24 cellular contexts compared by ENCODE assay signal in the genomic region with DNA sequence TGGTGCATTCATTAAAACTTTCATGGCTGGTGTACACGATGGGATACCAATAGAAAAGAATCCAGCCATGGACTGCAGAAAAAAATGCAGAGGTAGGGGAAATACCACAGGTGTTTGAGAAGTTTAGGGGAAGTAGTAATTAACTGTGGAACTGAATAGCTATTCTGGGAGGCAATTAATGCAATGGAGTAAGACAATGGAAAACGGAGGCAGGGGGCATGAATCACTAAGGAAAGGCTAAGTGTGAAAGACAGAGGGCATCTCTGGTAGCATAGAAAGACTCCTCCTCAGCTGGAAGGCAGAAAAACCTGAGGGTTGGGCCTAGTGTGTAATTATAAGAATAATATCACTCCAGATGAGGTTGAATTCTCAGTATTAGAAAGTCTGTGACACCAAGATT. TPM values are rescaled to one million over a fixed set of nuclear protein-coding genes. Genes with fewer than 3 reads are reported as not detected.
DNase-seq lines count a peak whose midpoint lies in the region; ATAC-seq and TF ChIP-seq lines count a peak whose summit lies in the region.
"Had no signal": no experiment of that assay in that cellular context is flagged by ENCODE, and none has a peak within 500 bp of the region (broad histone marks: within the 10 kb centered on the region; RNA-seq: fewer than 3 reads in every experiment).

No MANE protein-coding gene starts in this region.

- H3K4me3 ChIP-seq in GM23338 (no peak overlapping the region), NT2/D1 (ENCODE audit: insufficient read length, low read depth) (no peak overlapping the region), esophagus muscularis mucosa (no peak overlapping the region), MG63 (no peak overlapping the region)
- H3K4me3 ChIP-seq: A549; BLaER1 treated with 17β-estradiol and CSF1 and Interleukin-3, amounts not matched to agents 10 nM and 100 nM; GM12878 had no signal

- H3K9me3 ChIP-seq in NT2/D1 (ENCODE audit: insufficient read depth, low read length) (peaks cover 15% of the 10 kb centered on the region; the same call in 1 of the 2 replicates), esophagus muscularis mucosa (peaks cover 0 to 11% (median 0%) of the 10 kb centered on the region in 4 donors), MG63 (peaks cover 9% of the 10 kb centered on the region)
- H3K9me3 ChIP-seq: BE2C had no signal

- in situ Hi-C loops in KBM-7 (cut with MboI; ENCODE audit: low pct_unique_long_range_greater_than_20kb, low sequenced_read_pairs) = loop anchor here (25.0 kb wide), 1 partner anchor 707 kb away; no protein-coding TSS in a partner anchor

- H3K4me3 Mint-ChIP-seq in GM23338 = no peak overlapping the region
- no peak overlapping the region for H3K4me3 Mint-ChIP-seq in activated T-cell treated with anti-CD3 and anti-CD28 coated beads, Interleukin-2, amount 50 U/mL, for 24 hours
- H3K4me3 Mint-ChIP-seq: CD14-positive monocyte; CD4-positive, alpha-beta T cell; CD8-positive, alpha-beta memory T cell had no signal

- TF ChIP-seq EP300 in esophagus muscularis mucosa (IDR thresholded peaks at IDR 0.05) = no peak

- ATAC-seq in GM23338 = no peak
- ATAC-seq: A549, GM12878 had no signal

- peaks cover 17% of the 10 kb centered on the region for H3K9me2 ChIP-seq in GM23338 (ENCODE audit: insufficient read depth)

- peaks cover 9% of the 10 kb centered on the region for H3K4me1 Mint-ChIP-seq in GM23338
- no peaks in the 10 kb centered on the region for H3K4me1 Mint-ChIP-seq in activated T-cell treated with anti-CD3 and anti-CD28 coated beads, Interleukin-2, amount 50 U/mL, for 24 hours (ENCODE audit: low read depth)
- H3K4me1 Mint-ChIP-seq: CD14-positive monocyte had no signal

- TF ChIP-seq POLR2A in esophagus muscularis mucosa (IDR thresholded peaks at IDR 0.05; ENCODE audit: low read depth) = no peak

- no peaks in the 10 kb centered on the region for H3K79me2 ChIP-seq in GM23338 (replicated peaks; ENCODE audit: insufficient read depth)

- H3F3A ChIP-seq in GM23338 (replicated peaks; ENCODE audit: low read depth) = no peaks in the 10 kb centered on the region

- H3K27me3 Mint-ChIP-seq in GM23338 (ENCODE audit: insufficient read depth, low read depth, poor library complexity) = peaks cover 6% of the 10 kb centered on the region
- peaks cover 11% of the 10 kb centered on the region for H3K27me3 Mint-ChIP-seq in activated T-cell treated with anti-CD3 and anti-CD28 coated beads, Interleukin-2, amount 50 U/mL, for 24 hours

- no peaks in the 10 kb centered on the region for H4K20me1 ChIP-seq in GM23338 (replicated peaks; ENCODE audit: insufficient read depth)
- H4K20me1 ChIP-seq: BLaER1 treated with 17β-estradiol and CSF1 and Interleukin-3, amounts not matched to agents 10 nM and 100 nM had no signal

- 85% methylated on average over 2 of the region's 2 CpGs for WGBS in esophagus muscularis mucosa

- H3K9ac ChIP-seq in NT2/D1 (ENCODE audit: insufficient read length, low read depth) = no peak overlapping the region
- H3K9ac ChIP-seq: BLaER1 treated with 17β-estradiol and CSF1 and Interleukin-3, amounts not matched to agents 10 nM and 100 nM had no signal

- intact Hi-C loops in esophagus muscularis mucosa (cut with DNase I) = no loop called here

- H3K36me3 ChIP-seq in GM23338 (ENCODE audit: insufficient read depth) (peaks cover 5% of the 10 kb centered on the region), NT2/D1 (ENCODE audit: insufficient read depth, insufficient read length, low read length) (no peaks in the 10 kb centered on the region), esophagus muscularis mucosa (no peaks in the 10 kb centered on the region), MG63 (no peaks in the 10 kb centered on the region)
- H3K36me3 ChIP-seq: BE2C; BLaER1 treated with 17β-estradiol and CSF1 and Interleukin-3, amounts not matched to agents 10 nM and 100 nM had no signal

- DNase-seq in GM23338 (ENCODE audit: low spot score) (no peak), NT2/D1 (ENCODE audit: low read depth, low spot score) (peak; percentile 1), esophagus muscularis mucosa (ENCODE audit: extremely low spot score) (peak; percentile 62), iPS-NIHi7 (ENCODE audit: extremely low spot score) (peak; percentile 12), MG63 (no peak), KBM-7 (no peak)
- no peak for DNase-seq in activated T-cell treated with anti-CD3 and anti-CD28 coated beads, Interleukin-2, amount 50 U/mL, for 24 hours
- DNase-seq: 8988T; ACHN; AML-193; BE2C; CD4-positive, alpha-beta T cell; CD8-positive, alpha-beta memory T cell; DMS 273 treated with DMSO at 0.1 percent for 48 hours; DMS79; EL; GDM1; GOT3; H7; HCEC 1CT had no signal

- H3K27ac ChIP-seq in GM23338 (ENCODE audit: low read depth) (no peak overlapping the region), esophagus muscularis mucosa (replicated peaks in 1 of 4) (no peak overlapping the region)
- H3K27ac ChIP-seq: BLaER1 treated with 17β-estradiol and CSF1 and Interleukin-3, amounts not matched to agents 10 nM and 100 nM had no signal

- peaks cover 23% of the 10 kb centered on the region for H3K36me3 Mint-ChIP-seq in GM23338 (ENCODE audit: low read depth)
- no peaks in the 10 kb centered on the region for H3K36me3 Mint-ChIP-seq in activated T-cell treated with anti-CD3 and anti-CD28 coated beads, Interleukin-2, amount 50 U/mL, for 24 hours (ENCODE audit: low read depth)
- H3K36me3 Mint-ChIP-seq: CD14-positive monocyte had no signal

- TF ChIP-seq CTCF in GM23338 (conservative IDR thresholded peaks at IDR 0.05; ENCODE audit: low read depth in 2 of 2) (no peak), esophagus muscularis mucosa (IDR thresholded peaks at IDR 0.05) (no peak)

- H3K4me1 ChIP-seq in GM23338 (ENCODE audit: insufficient read depth) (no peaks in the 10 kb centered on the region; the same call in 1 of the 2 replicates), NT2/D1 (ENCODE audit: insufficient read depth, insufficient read length) (no peaks in the 10 kb centered on the region), esophagus muscularis mucosa (no peaks in the 10 kb centered on the region)
- H3K4me1 ChIP-seq: BE2C had no signal

- H2AFZ ChIP-seq in GM23338 = no peak overlapping the region

- no peak overlapping the region for H3K27ac Mint-ChIP-seq in GM23338
- no peak overlapping the region for H3K27ac Mint-ChIP-seq in activated T-cell treated with anti-CD3 and anti-CD28 coated beads, Interleukin-2, amount 50 U/mL, for 24 hours
- H3K27ac Mint-ChIP-seq: CD14-positive monocyte; CD4-positive, alpha-beta T cell; CD8-positive, alpha-beta memory T cell had no signal

- peak overlapping the region; percentile 43; the same call in 1 of the 2 replicates for H3K4me2 ChIP-seq in GM23338

- H3K27me3 ChIP-seq in GM23338 (ENCODE audit: insufficient read depth) (no peaks in the 10 kb centered on the region), NT2/D1 (ENCODE audit: insufficient read depth, insufficient read length) (no peaks in the 10 kb centered on the region), esophagus muscularis mucosa (no peaks in the 10 kb centered on the region), MG63 (no peaks in the 10 kb centered on the region)
- H3K27me3 ChIP-seq: BE2C; BLaER1 treated with 17β-estradiol and CSF1 and Interleukin-3, amounts not matched to agents 10 nM and 100 nM had no signal

- peaks cover 30% of the 10 kb centered on the region for H3K9me3 Mint-ChIP-seq in GM23338
- peaks cover 17% of the 10 kb centered on the region for H3K9me3 Mint-ChIP-seq in activated T-cell treated with anti-CD3 and anti-CD28 coated beads, Interleukin-2, amount 50 U/mL, for 24 hours

TF ChIP-seq in GM23338, 12 proteins besides CTCF, POLR2A, EP300 and RAD21 (continues in another document):
- no peak for TF ChIP-seq ZNF331 (CRISPR knock-in tag; IDR thresholded peaks at IDR 0.05; ENCODE audit: low read depth)
- TF ChIP-seq, protein P1, sequence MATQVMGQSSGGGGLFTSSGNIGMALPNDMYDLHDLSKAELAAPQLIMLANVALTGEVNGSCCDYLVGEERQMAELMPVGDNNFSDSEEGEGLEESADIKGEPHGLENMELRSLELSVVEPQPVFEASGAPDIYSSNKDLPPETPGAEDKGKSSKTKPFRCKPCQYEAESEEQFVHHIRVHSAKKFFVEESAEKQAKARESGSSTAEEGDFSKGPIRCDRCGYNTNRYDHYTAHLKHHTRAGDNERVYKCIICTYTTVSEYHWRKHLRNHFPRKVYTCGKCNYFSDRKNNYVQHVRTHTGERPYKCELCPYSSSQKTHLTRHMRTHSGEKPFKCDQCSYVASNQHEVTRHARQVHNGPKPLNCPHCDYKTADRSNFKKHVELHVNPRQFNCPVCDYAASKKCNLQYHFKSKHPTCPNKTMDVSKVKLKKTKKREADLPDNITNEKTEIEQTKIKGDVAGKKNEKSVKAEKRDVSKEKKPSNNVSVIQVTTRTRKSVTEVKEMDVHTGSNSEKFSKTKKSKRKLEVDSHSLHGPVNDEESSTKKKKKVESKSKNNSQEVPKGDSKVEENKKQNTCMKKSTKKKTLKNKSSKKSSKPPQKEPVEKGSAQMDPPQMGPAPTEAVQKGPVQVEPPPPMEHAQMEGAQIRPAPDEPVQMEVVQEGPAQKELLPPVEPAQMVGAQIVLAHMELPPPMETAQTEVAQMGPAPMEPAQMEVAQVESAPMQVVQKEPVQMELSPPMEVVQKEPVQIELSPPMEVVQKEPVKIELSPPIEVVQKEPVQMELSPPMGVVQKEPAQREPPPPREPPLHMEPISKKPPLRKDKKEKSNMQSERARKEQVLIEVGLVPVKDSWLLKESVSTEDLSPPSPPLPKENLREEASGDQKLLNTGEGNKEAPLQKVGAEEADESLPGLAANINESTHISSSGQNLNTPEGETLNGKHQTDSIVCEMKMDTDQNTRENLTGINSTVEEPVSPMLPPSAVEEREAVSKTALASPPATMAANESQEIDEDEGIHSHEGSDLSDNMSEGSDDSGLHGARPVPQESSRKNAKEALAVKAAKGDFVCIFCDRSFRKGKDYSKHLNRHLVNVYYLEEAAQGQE (IDR thresholded peaks at IDR 0.05; ENCODE audit: unreplicated experiment) = no peak
- no peak for TF ChIP-seq CREB1 (CRISPR knock-in tag; IDR thresholded peaks at IDR 0.05; ENCODE audit: low read depth)
- no peak for TF ChIP-seq EZH2phosphoT487 (IDR thresholded peaks at IDR 0.05; ENCODE audit: unreplicated experiment)
- TF ChIP-seq JUNB (IDR thresholded peaks at IDR 0.05; ENCODE audit: unreplicated experiment) = no peak
- TF ChIP-seq EZH2 (IDR thresholded peaks at IDR 0.05; ENCODE audit: low read depth, unreplicated experiment) = no peak
- TF ChIP-seq STAT1 (IDR thresholded peaks at IDR 0.05; ENCODE audit: unreplicated experiment) = no peak

RNA-seq across cellular contexts. Expression of gene NPR3, which starts 30.9 kb away (rescaled TPM):
- total RNA-seq in GM23338 (2014; rRNA removed; shearing (Covaris generic)) = 0.04 and 0.07 TPM in 2 replicates
- 0.15 TPM in 1 of 2 replicates, not detected in the other for polyA plus RNA-seq in GM23338 (2016; fragmentation: Nextera tagmentation; extraction: Ambion mirVana)
- 1 to 10 TPM in 2 of 4 donors, under 1 TPM in 2; 0.65 to 2.1 (median 1.5) TPM for total RNA-seq in esophagus muscularis mucosa
- total RNA-seq in MG63 (2014; rRNA removed; shearing (Covaris generic); ENCODE audit: low replicate concordance) = 5.8 and 6.6 TPM in 2 replicates
- total RNA-seq: CD4-positive, alpha-beta T cell; CD8-positive, alpha-beta memory T cell; GM12878 had no signal
- polyA plus RNA-seq: CD14-positive monocyte; CD8-positive, alpha-beta memory T cell had no signal

Comparison
In these comparisons a context has a peak if more than half of its experiments do, and no peak if none do; other contexts are left out.
1. DNase-seq: peak in NT2/D1 (single experiment), esophagus muscularis mucosa (single experiment) and iPS-NIHi7 (single experiment); none in GM23338 (single experiment), MG63 (single experiment), KBM-7 (single experiment) and activated T-cell treated with anti-CD3 and anti-CD28 coated beads, Interleukin-2, amount 50 U/mL, for 24 hours (single experiment).